ENCODE assay signal across 12 cellular contexts in genomic region chr2:49102146-49102545, GRCh38. TPM values are rescaled to one million over a fixed set of nuclear protein-coding genes. Genes with fewer than 3 reads are reported as not detected.
"Had no signal": no experiment of that assay in that cellular context is flagged by ENCODE, and none has a peak within 500 bp of the region (broad histone marks: within the 10 kb centered on the region; RNA-seq: fewer than 3 reads in every experiment).

No MANE protein-coding gene starts in this region.

- H3K27ac ChIP-seq: GM23248 had no signal

- H3K9me3 ChIP-seq: HAP-1 had no signal

- H3K36me3 ChIP-seq: HAP-1 had no signal

- H3K4me1 ChIP-seq: HAP-1 had no signal

- H3K4me3 ChIP-seq: GM23248, GM23338, HAP-1 had no signal

- H3K4me2 ChIP-seq: GM23338 had no signal

- DNase-seq: GM23248, GOT3, H7, H9, HCEC 1CT, HFFc6 had no signal

- ATAC-seq: GM23338, HCT116 had no signal

- FAIRE-seq: H1, H54 had no signal

- H2AFZ ChIP-seq: GM23248, GM23338 had no signal

- H3K9ac ChIP-seq: GM23248 had no signal

RNA-seq across cellular contexts. Expression of gene FSHR, which starts 52.2 kb away (rescaled TPM):
- total RNA-seq: GM23248, GM23338, H1, H4, H7, H9, HFFc6 had no signal
- polyA plus RNA-seq: GM23248, GM23338, H1 had no signal
